Comparison of ENCODE assay signal across 8 cellular contexts in the genomic region with DNA sequence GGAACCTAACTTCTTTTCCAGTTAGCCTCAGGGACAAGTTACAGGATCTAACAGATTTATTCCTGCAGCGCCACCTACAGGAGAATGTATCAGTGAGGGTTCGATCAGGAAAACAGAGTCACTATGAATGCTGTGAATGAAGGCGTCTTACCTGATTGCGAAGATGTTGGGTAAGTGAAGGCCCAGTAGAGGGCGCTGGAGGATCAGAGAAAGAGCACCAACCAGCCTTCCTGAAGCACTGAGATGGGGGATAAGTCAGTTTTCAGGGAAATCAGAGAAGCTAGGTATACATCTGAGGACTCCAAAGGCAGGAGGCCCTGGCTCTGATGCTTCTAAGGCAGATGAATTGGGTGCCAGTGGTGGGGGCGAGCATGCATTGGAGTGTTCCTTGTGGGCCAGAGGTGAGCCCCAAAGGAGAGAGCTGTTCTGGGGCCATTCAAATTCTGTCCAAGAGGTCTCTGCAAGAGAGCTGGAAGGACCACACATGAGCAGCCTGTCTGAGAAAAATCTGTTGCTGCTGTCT.
DNase-seq lines count a peak whose midpoint lies in the region; ATAC-seq and TF ChIP-seq lines count a peak whose summit lies in the region.

No MANE protein-coding gene starts in this region.

- H3K4me3 ChIP-seq in astrocyte of the cerebellum (ENCODE audit: low read depth, low read length) = no peak overlapping the region

- in situ Hi-C loops in astrocyte of the cerebellum (cut with HindIII; ENCODE audit: low sequenced_read_pairs) = no loop called here

- peak; percentile 19 to 38 (median 20) for DNase-seq in stimulated activated CD4-positive, alpha-beta T cell treated with anti-CD3 and anti-CD28 coated beads, Interleukin-12 subunit alpha, Interleukin-12 subunit beta, amount 100 ng/mL, for 48 hours (ENCODE audit: low read depth in 2 of 3, low spot score in 1 of 3)
- no peak for DNase-seq in stimulated activated CD4-positive, alpha-beta T cell treated with anti-CD3 and anti-CD28 coated beads, Interleukin-4, amount 100 ng/mL, for 4 hours
- DNase-seq in HuH-7.5 (ENCODE audit: low spot score) = peak; percentile 30
- DNase-seq in NOMO-1 treated with dmso at 0.1 percent for 144 hours (lab: John Stamatoyannopoulos, UW; ENCODE audit: unreplicated experiment) = peak; percentile 59
- DNase-seq in astrocyte of the cerebellum (ENCODE audit: low read depth) = peak; percentile 88
- DNase-seq in iPS-NIHi11 (ENCODE audit: low spot score) = peak; percentile 84
- DNase-seq in stimulated activated CD4-positive, alpha-beta T cell treated with anti-CD3 and anti-CD28 coated beads, Interleukin-2, amount 100 ng/mL, for 24 hours = peak; percentile 21 to 49

- peak; percentile 98 for ATAC-seq in GM21825 (IDR thresholded peaks at IDR 0.05; ENCODE audit: unreplicated experiment)

- TF ChIP-seq CTCF in astrocyte of the cerebellum (IDR thresholded peaks at IDR 0.05; ENCODE audit: low read depth, low read length, missing control alignments) = peak; percentile 93

Comparison
In these comparisons a context has a peak if more than half of its experiments do, and no peak if none do; other contexts are left out.
1. DNase-seq: peak in stimulated activated CD4-positive, alpha-beta T cell treated with anti-CD3 and anti-CD28 coated beads, Interleukin-12 subunit alpha, Interleukin-12 subunit beta, amount 100 ng/mL, for 48 hours (3 of 3), HuH-7.5 (single experiment), NOMO-1 treated with dmso at 0.1 percent for 144 hours (single experiment), astrocyte of the cerebellum (single experiment), iPS-NIHi11 (single experiment) and stimulated activated CD4-positive, alpha-beta T cell treated with anti-CD3 and anti-CD28 coated beads, Interleukin-2, amount 100 ng/mL, for 24 hours (2 of 2); none in stimulated activated CD4-positive, alpha-beta T cell treated with anti-CD3 and anti-CD28 coated beads, Interleukin-4, amount 100 ng/mL, for 4 hours (0 of 2).